In the genomic region with DNA sequence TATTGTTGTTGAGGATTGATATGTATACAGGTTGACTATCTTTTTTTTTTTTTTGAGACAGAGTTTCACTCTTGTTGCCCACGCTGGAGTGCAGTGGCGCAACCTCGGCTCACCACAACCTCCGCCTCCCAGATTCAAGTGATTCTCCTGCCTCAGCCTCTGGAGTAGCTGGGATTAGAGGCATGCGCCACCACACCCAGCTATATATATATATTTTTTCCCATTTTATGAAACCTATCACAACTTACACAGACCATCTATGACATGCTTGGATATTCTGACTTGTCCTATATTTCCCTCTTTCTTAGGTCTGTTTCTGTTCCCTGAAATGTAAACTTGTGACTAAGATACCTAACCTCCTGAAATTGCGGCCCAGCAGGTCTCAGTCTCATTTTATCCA, we compare ENCODE assay signal across 23 cellular contexts. TPM values are rescaled to one million over a fixed set of nuclear protein-coding genes. Genes with fewer than 3 reads are reported as not detected.
A peak's percentile ranks its signal among the peaks of the same experiment; 100 is the strongest.
DNase-seq lines count a peak whose midpoint lies in the region; TF ChIP-seq lines count a peak whose summit lies in the region.
"Had no signal": no experiment of that assay in that cellular context is flagged by ENCODE, and none has a peak within 500 bp of the region (broad histone marks: within the 10 kb centered on the region; RNA-seq: fewer than 3 reads in every experiment).

No MANE protein-coding gene starts in this region.

- H3K27ac ChIP-seq in HEK293 (ENCODE audit: extremely low read depth, low read depth, low read length), result no peak overlapping the region
- H3K27ac ChIP-seq in SJSA1, result peak overlapping the region; percentile 54; the same call in 1 of the 2 replicates
- H3K27ac ChIP-seq in coronary artery, result no peak overlapping the region
- H3K27ac ChIP-seq in smooth muscle cell (ENCODE audit: low read depth), result no peak overlapping the region
- H3K27ac ChIP-seq: C4-2B had no signal

- H3K4me1 Mint-ChIP-seq in CD14-positive monocyte, result peaks cover 48% of the 10 kb centered on the region

- WGBS in smooth muscle cell (ENCODE audit: low lambda C conversion rate), result 84% methylated on average over 6 of the region's 6 CpGs

- no peaks in the 10 kb centered on the region for H4K20me1 ChIP-seq in smooth muscle cell (ENCODE audit: low read depth)

- peaks cover 35 to 54% of the 10 kb centered on the region in 2 donors for H3K36me3 Mint-ChIP-seq in CD14-positive monocyte
- H3K36me3 Mint-ChIP-seq: T-cell had no signal

- no peak overlapping the region for H3K4me2 ChIP-seq in smooth muscle cell

- peak overlapping the region; percentile 64 to 100 for H3K4me3 Mint-ChIP-seq in CD14-positive monocyte
- H3K4me3 Mint-ChIP-seq: CD8-positive, alpha-beta memory T cell; T-cell had no signal

- CTCF ChIA-PET in HEK293 (lab: Yijun Ruan, JAX), result interaction anchor here (0.8 to 0.9 kb wide), 3 partner anchors 10 to 54 kb away, joined by 3 to 5 read pairs (median 4); no protein-coding TSS in a partner anchor

- TF ChIP-seq CTCF in CD14-positive monocyte (IDR thresholded peaks at IDR 0.05) (no peak), HEK293 (tag by site-specific recombination; IDR thresholded peaks at IDR 0.05) (no peak), coronary artery (IDR thresholded peaks at IDR 0.05) (no peak), smooth muscle cell (IDR thresholded peaks at IDR 0.05; ENCODE audit: borderline replicate concordance, insufficient read depth, poor library complexity, severe bottlenecking) (no peak)

- H3K4me3 ChIP-seq in HEK293 (ENCODE audit: low read depth, low read length) (no peak overlapping the region), SJSA1 (no peak overlapping the region), coronary artery (no peak overlapping the region), smooth muscle cell (no peak overlapping the region)

- H3K27ac Mint-ChIP-seq in CD14-positive monocyte, result peak overlapping the region; percentile 34 to 78 (median 61)
- H3K27ac Mint-ChIP-seq: T-cell had no signal

- DNase-seq in CD14-positive monocyte (ENCODE audit: low spot score) (no peak), SJSA1 (ENCODE audit: low read depth in 1 of 2, low spot score in 2 of 2) (peak in 1 of 2 experiments; percentile 8), HPDE6-E6E7 (ENCODE audit: extremely low spot score) (no peak), coronary artery (ENCODE audit: low spot score) (no peak), smooth muscle cell (lab: John Stamatoyannopoulos, UW; ENCODE audit: unreplicated experiment) (no peak)
- DNase-seq: CD8-positive, alpha-beta memory T cell; DMS 273 treated with DMSO at 0.1 percent for 48 hours; DND-41; KG1; NCI-H1105 treated with DMSO at 0.1 percent for 48 hours; NCI-H146; NCI-H1930; NCI-H2107; NCI-H524; NCI-H82; NK-92 treated with Interleukin-12 subunit alpha and Interleukin-12 subunit beta, amount 100 ng/mL, for 24 hours; Right ventricle myocardium superior; RPMI8226; T-cell had no signal

- no peaks in the 10 kb centered on the region for H3K36me3 ChIP-seq in HEK293 (ENCODE audit: control insufficient read depth in 2 of 2, insufficient read depth in 1 of 2, low read length in 2 of 2)
- H3K36me3 ChIP-seq in SJSA1, result no peaks in the 10 kb centered on the region
- H3K36me3 ChIP-seq in smooth muscle cell (ENCODE audit: low read depth), result no peaks in the 10 kb centered on the region

- H3K79me2 ChIP-seq in smooth muscle cell (ENCODE audit: low read depth), result no peaks in the 10 kb centered on the region

- H3K9me3 Mint-ChIP-seq in CD14-positive monocyte, result peaks cover 4 to 17% (median 12%) of the 10 kb centered on the region in 7 donors

- intact Hi-C loops in CD14-positive monocyte (cut with micrococcal nuclease), result no loop called here

- no peaks in the 10 kb centered on the region for H3F3A ChIP-seq in smooth muscle cell (ENCODE audit: low read depth)

- no peak overlapping the region for H3K9ac ChIP-seq in smooth muscle cell (ENCODE audit: low read depth)

- H3K27me3 ChIP-seq in SJSA1 (replicated peaks), result no peaks in the 10 kb centered on the region
- H3K27me3 ChIP-seq in smooth muscle cell (ENCODE audit: low read depth), result no peaks in the 10 kb centered on the region

- H3K9me3 ChIP-seq in HEK293 (ENCODE audit: control insufficient read depth, insufficient read depth, low read depth, low read length) (no peaks in the 10 kb centered on the region; the same call in 1 of the 2 replicates), SJSA1 (replicated peaks) (0 out of 2 replicates have a peak, but pooled peaks cover 2% of the 10 kb centered on the region), smooth muscle cell (replicated peaks; ENCODE audit: low read depth) (peaks cover 14% of the 10 kb centered on the region)

- H3K4me1 ChIP-seq in HEK293 (ENCODE audit: control insufficient read depth, insufficient read depth, low read length), result no peaks in the 10 kb centered on the region
- peaks cover 28% of the 10 kb centered on the region for H3K4me1 ChIP-seq in SJSA1 (replicated peaks)
- H3K4me1 ChIP-seq in smooth muscle cell (ENCODE audit: low read depth), result no peaks in the 10 kb centered on the region

- H3K27me3 Mint-ChIP-seq in CD14-positive monocyte (ENCODE audit: low read depth in 3 of 3), result peaks cover 0 to 2% (median 0%) of the 10 kb centered on the region in 3 donors

- POLR2A ChIA-PET in HEK293 (lab: Yijun Ruan, JAX), result interaction anchor here (1.1 kb wide), 1 partner anchor 15 kb away, joined by 3 read pairs; no protein-coding TSS in a partner anchor

- H2AFZ ChIP-seq in smooth muscle cell (ENCODE audit: low read depth), result no peak overlapping the region

TF ChIP-seq in HEK293, 187 proteins besides CTCF, POLR2A, EP300 and RAD21 (continues in another document):
- TF ChIP-seq, protein P1, sequence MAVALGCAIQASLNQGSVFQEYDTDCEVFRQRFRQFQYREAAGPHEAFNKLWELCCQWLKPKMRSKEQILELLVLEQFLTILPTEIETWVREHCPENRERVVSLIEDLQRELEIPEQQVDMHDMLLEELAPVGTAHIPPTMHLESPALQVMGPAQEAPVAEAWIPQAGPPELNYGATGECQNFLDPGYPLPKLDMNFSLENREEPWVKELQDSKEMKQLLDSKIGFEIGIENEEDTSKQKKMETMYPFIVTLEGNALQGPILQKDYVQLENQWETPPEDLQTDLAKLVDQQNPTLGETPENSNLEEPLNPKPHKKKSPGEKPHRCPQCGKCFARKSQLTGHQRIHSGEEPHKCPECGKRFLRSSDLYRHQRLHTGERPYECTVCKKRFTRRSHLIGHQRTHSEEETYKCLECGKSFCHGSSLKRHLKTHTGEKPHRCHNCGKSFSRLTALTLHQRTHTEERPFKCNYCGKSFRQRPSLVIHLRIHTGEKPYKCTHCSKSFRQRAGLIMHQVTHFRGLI (tag by site-specific recombination; IDR thresholded peaks at IDR 0.05), result no peak
- no peak for TF ChIP-seq ZNF48 (tag by site-specific recombination; IDR thresholded peaks at IDR 0.05)
- TF ChIP-seq ZNF518A (tag by site-specific recombination; conservative IDR thresholded peaks at IDR 0.05; ENCODE audit: low read depth), result peak; percentile 35; the same call in 1 of the 2 replicates
- TF ChIP-seq FEZF1 (tag by site-specific recombination; IDR thresholded peaks at IDR 0.05), result no peak

RNA-seq across cellular contexts. Expression of gene CD14, which starts 5.0 kb away (rescaled TPM):
- polyA plus RNA-seq in CD14-positive monocyte (1,000 to 10,000 TPM; 2,434 to 3,095 TPM), smooth muscle cell (0.09 and 0.69 TPM in 2 replicates)
- total RNA-seq in SJSA1 (2014; rRNA removed; shearing (Covaris generic)), result 7.6 and 10.3 TPM in 2 replicates
- total RNA-seq in smooth muscle cell, result 0.54 TPM in 1 of 2 replicates, not detected in the other
- total RNA-seq: H4, SK-MEL-5 had no signal

RNA-seq across cellular contexts. Expression of gene TMCO6, which starts 11.3 kb away (rescaled TPM):
- polyA plus RNA-seq in CD14-positive monocyte (10 to 100 TPM in 1 of 2 donors, 1 to 10 TPM in 1; 9.8 to 12.6 TPM), smooth muscle cell (4.4 and 5.9 TPM in 2 replicates)
- total RNA-seq in SJSA1 (2014; rRNA removed; shearing (Covaris generic)), result 17.9 and 100 TPM in 2 replicates
- total RNA-seq in smooth muscle cell, result 3.3 and 11.4 TPM in 2 replicates

RNA-seq across cellular contexts. Expression of gene NDUFA2, which starts 19.5 kb away (rescaled TPM):
- 100 to 1,000 TPM; 207 to 246 TPM for polyA plus RNA-seq in CD14-positive monocyte
- 125 and 176 TPM in 2 replicates for total RNA-seq in SJSA1 (2014; rRNA removed; shearing (Covaris generic))
- 24.3 and 63.0 TPM in 2 replicates for total RNA-seq in smooth muscle cell
- polyA plus RNA-seq in smooth muscle cell, result 120 and 126 TPM in 2 replicates

RNA-seq across cellular contexts. Expression of gene IK, which starts 19.7 kb away (rescaled TPM):
- polyA plus RNA-seq in CD14-positive monocyte (10 to 100 TPM; 58.3 to 86.6 TPM), smooth muscle cell (77.6 and 79.3 TPM in 2 replicates)
- total RNA-seq in SJSA1 (2014; rRNA removed; shearing (Covaris generic)), result 130 and 154 TPM in 2 replicates
- total RNA-seq in smooth muscle cell, result 85.1 and 87.5 TPM in 2 replicates

RNA-seq across cellular contexts. Expression of gene WDR55, which starts 36.7 kb away (rescaled TPM):
- 10 to 100 TPM; 11.2 to 13.3 TPM for polyA plus RNA-seq in CD14-positive monocyte
- total RNA-seq in SJSA1 (2014; rRNA removed; shearing (Covaris generic)), result 16.0 and 20.8 TPM in 2 replicates
- 11.2 and 14.2 TPM in 2 replicates for total RNA-seq in smooth muscle cell
- polyA plus RNA-seq in smooth muscle cell, result 20.6 and 23.6 TPM in 2 replicates
